ENCODE assay signal across 1 cellular context in the genomic region with DNA sequence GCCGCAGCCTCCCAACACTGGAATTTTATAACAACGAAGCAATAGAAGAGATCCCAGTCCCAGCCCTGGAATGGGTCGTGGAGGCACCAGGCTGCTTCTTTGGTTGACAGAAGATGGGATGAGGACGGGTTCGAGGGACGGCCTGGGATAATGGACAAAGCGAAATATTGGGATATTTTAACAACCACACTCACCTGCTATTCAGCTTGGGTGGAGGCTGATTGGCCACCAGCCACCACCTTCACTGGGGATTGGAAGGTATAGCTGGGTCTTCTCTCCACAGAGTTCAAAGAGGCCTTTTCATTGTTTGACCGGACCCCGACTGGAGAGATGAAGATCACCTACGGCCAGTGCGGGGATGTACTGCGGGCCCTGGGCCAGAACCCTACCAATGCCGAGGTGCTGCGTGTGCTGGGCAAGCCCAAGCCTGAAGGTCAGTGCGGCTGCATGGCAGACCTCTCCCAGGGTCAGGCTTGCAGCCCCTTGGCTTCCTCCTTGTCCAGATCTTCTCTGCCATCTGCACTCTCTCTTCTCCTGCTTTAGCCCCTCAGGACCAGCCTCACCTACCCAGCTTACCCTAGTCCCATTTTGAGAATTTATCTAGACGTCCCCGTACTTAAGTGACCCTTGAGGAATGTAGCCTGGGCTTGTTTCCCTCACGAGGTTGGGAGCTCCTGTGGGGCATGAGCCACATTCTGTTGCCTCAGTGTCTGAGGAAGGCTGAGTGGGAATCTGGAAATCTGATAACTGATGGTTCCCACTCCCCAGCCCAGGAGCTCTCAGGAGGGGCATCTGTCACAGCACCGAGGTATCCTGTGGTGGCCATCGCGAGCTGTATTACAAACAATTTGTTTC.
TF ChIP-seq lines count a peak whose summit lies in the region.

No MANE protein-coding gene starts in this region.

TF ChIP-seq in H1, 55 proteins besides CTCF, POLR2A, EP300 and RAD21:
- no peak for TF ChIP-seq SIX5 (IDR thresholded peaks at IDR 0.05; ENCODE audit: low read depth, low read length)
- TF ChIP-seq PHF8 (conservative IDR thresholded peaks at IDR 0.05; ENCODE audit: low read depth, low read length) = no peak
- no peak for TF ChIP-seq TAF7 (optimal IDR thresholded peaks at IDR 0.05; ENCODE audit: borderline replicate concordance, low read depth, low read length)
- no peak for TF ChIP-seq SRF (IDR thresholded peaks at IDR 0.05; ENCODE audit: low read depth, low read length)
- no peak for TF ChIP-seq CTBP2 (IDR thresholded peaks at IDR 0.05; ENCODE audit: borderline replicate concordance, insufficient read depth, insufficient read length, low read length)
- no peak for TF ChIP-seq HDAC6 (IDR thresholded peaks at IDR 0.05; ENCODE audit: low read depth, low read length)
- TF ChIP-seq CHD2 (IDR thresholded peaks at IDR 0.05; ENCODE audit: low read length) = no peak
- TF ChIP-seq, protein P1, sequence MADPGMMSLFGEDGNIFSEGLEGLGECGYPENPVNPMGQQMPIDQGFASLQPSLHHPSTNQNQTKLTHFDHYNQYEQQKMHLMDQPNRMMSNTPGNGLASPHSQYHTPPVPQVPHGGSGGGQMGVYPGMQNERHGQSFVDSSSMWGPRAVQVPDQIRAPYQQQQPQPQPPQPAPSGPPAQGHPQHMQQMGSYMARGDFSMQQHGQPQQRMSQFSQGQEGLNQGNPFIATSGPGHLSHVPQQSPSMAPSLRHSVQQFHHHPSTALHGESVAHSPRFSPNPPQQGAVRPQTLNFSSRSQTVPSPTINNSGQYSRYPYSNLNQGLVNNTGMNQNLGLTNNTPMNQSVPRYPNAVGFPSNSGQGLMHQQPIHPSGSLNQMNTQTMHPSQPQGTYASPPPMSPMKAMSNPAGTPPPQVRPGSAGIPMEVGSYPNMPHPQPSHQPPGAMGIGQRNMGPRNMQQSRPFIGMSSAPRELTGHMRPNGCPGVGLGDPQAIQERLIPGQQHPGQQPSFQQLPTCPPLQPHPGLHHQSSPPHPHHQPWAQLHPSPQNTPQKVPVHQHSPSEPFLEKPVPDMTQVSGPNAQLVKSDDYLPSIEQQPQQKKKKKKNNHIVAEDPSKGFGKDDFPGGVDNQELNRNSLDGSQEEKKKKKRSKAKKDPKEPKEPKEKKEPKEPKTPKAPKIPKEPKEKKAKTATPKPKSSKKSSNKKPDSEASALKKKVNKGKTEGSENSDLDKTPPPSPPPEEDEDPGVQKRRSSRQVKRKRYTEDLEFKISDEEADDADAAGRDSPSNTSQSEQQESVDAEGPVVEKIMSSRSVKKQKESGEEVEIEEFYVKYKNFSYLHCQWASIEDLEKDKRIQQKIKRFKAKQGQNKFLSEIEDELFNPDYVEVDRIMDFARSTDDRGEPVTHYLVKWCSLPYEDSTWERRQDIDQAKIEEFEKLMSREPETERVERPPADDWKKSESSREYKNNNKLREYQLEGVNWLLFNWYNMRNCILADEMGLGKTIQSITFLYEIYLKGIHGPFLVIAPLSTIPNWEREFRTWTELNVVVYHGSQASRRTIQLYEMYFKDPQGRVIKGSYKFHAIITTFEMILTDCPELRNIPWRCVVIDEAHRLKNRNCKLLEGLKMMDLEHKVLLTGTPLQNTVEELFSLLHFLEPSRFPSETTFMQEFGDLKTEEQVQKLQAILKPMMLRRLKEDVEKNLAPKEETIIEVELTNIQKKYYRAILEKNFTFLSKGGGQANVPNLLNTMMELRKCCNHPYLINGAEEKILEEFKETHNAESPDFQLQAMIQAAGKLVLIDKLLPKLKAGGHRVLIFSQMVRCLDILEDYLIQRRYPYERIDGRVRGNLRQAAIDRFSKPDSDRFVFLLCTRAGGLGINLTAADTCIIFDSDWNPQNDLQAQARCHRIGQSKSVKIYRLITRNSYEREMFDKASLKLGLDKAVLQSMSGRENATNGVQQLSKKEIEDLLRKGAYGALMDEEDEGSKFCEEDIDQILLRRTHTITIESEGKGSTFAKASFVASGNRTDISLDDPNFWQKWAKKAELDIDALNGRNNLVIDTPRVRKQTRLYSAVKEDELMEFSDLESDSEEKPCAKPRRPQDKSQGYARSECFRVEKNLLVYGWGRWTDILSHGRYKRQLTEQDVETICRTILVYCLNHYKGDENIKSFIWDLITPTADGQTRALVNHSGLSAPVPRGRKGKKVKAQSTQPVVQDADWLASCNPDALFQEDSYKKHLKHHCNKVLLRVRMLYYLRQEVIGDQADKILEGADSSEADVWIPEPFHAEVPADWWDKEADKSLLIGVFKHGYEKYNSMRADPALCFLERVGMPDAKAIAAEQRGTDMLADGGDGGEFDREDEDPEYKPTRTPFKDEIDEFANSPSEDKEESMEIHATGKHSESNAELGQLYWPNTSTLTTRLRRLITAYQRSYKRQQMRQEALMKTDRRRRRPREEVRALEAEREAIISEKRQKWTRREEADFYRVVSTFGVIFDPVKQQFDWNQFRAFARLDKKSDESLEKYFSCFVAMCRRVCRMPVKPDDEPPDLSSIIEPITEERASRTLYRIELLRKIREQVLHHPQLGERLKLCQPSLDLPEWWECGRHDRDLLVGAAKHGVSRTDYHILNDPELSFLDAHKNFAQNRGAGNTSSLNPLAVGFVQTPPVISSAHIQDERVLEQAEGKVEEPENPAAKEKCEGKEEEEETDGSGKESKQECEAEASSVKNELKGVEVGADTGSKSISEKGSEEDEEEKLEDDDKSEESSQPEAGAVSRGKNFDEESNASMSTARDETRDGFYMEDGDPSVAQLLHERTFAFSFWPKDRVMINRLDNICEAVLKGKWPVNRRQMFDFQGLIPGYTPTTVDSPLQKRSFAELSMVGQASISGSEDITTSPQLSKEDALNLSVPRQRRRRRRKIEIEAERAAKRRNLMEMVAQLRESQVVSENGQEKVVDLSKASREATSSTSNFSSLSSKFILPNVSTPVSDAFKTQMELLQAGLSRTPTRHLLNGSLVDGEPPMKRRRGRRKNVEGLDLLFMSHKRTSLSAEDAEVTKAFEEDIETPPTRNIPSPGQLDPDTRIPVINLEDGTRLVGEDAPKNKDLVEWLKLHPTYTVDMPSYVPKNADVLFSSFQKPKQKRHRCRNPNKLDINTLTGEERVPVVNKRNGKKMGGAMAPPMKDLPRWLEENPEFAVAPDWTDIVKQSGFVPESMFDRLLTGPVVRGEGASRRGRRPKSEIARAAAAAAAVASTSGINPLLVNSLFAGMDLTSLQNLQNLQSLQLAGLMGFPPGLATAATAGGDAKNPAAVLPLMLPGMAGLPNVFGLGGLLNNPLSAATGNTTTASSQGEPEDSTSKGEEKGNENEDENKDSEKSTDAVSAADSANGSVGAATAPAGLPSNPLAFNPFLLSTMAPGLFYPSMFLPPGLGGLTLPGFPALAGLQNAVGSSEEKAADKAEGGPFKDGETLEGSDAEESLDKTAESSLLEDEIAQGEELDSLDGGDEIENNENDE (IDR thresholded peaks at IDR 0.05; ENCODE audit: insufficient replicate concordance, low read length) = no peak
- TF ChIP-seq KDM5A (IDR thresholded peaks at IDR 0.05; ENCODE audit: low read length) = no peak
- no peak for TF ChIP-seq CBX8 (IDR thresholded peaks at IDR 0.05; ENCODE audit: borderline replicate concordance, low read depth, low read length)
- no peak for TF ChIP-seq RFX5 (IDR thresholded peaks at IDR 0.05; ENCODE audit: borderline replicate concordance, low read depth, low read length)
